ENCODE assay signal across 17 cellular contexts in the genomic region with DNA sequence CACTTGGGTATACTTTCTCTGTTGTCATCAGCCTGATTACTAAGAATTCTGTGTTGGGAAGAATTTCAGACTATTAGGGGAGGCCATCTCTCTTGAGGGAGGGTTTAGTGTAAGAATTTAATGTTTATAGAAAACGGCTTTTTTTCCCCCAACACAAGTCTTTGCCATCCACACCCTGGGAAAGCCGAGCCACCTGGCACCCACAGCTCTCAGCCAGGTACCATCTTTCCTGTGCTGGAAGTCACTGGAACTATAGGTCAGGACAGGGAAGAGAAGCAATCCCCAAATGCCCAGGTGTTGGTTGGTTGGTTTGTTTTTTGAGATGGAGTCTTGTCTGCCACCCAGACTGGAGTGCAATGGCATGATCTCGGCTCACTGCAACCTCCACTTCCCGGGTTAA.
"Had no signal": no experiment of that assay in that cellular context is flagged by ENCODE, and none has a peak within 500 bp of the region (broad histone marks: within the 10 kb centered on the region; RNA-seq: fewer than 3 reads in every experiment).

No MANE protein-coding gene starts in this region.

- H3K27ac ChIP-seq: foreskin keratinocyte, lower lobe of right lung, ovary, tibial nerve had no signal

- H3K36me3 ChIP-seq: left ventricle myocardium inferior, ovary had no signal

- H3K4me1 ChIP-seq: foreskin keratinocyte had no signal

- H3K9me3 Mint-ChIP-seq: dendritic cell treated with granulocyte-macrophage colony-stimulating factor and Interleukin-4, amounts not matched to agents 40 ng/mL and 50 ng/mL, for 4 days; immature natural killer cell; memory B cell; neural crest cell had no signal

- H3K4me3 Mint-ChIP-seq: dendritic cell treated with granulocyte-macrophage colony-stimulating factor and Interleukin-4, amounts not matched to agents 40 ng/mL and 50 ng/mL, for 4 days; immature natural killer cell; memory B cell; naive thymus-derived CD4-positive, alpha-beta T cell; neural crest cell had no signal

- H3K36me3 Mint-ChIP-seq: memory B cell had no signal

- H3K27me3 Mint-ChIP-seq: memory B cell; naive thymus-derived CD4-positive, alpha-beta T cell had no signal

- H3K4me1 Mint-ChIP-seq: neural crest cell had no signal

- H3K27ac Mint-ChIP-seq: dendritic cell treated with granulocyte-macrophage colony-stimulating factor and Interleukin-4, amounts not matched to agents 40 ng/mL and 50 ng/mL, for 4 days; memory B cell; naive thymus-derived CD4-positive, alpha-beta T cell; progenitor cell of endocrine pancreas had no signal

- H3K4me3 ChIP-seq: left ventricle myocardium inferior, lower lobe of right lung, ovary, tibial nerve had no signal

- DNase-seq: erythroblast; foreskin keratinocyte; immature natural killer cell; kidney; left ventricle myocardium inferior; naive thymus-derived CD4-positive, alpha-beta T cell; small intestine; stimulated activated CD4-positive, alpha-beta T cell treated with anti-CD3 and anti-CD28 coated beads, Interleukin-2, amount 100 ng/mL, for 48 hours; stimulated activated naive CD4-positive, alpha-beta T cell treated with Interleukin-2 at 50 U/mL for 16 hours had no signal

- ATAC-seq: foreskin keratinocyte; left cardiac atrium; lower lobe of right lung; naive thymus-derived CD4-positive, alpha-beta T cell had no signal

- H3K9me3 ChIP-seq: left ventricle myocardium inferior, lower lobe of right lung, ovary, tibial nerve had no signal

- H3K27me3 ChIP-seq: foreskin keratinocyte, ovary, tibial nerve had no signal
